ENCODE assay signal across 1 cellular context in genomic region chr1:32101233-32101681, GRCh38.
A peak's percentile ranks its signal among the peaks of the same experiment; 100 is the strongest.
TF ChIP-seq lines count a peak whose summit lies in the region.

No MANE protein-coding gene starts in this region.

TF ChIP-seq in SK-N-SH, 30 proteins besides CTCF, POLR2A, EP300 and RAD21 (continued from another document):
- TF ChIP-seq GATA2 (CRISPR knock-in tag; IDR thresholded peaks at IDR 0.05) (no peak), USF1 (IDR thresholded peaks at IDR 0.05; ENCODE audit: borderline replicate concordance, low read depth) (no peak), MAX (IDR thresholded peaks at IDR 0.05; ENCODE audit: low read depth) (no peak), JUND (IDR thresholded peaks at IDR 0.05) (peak; percentile 85), ZBTB33 (IDR thresholded peaks at IDR 0.05; ENCODE audit: borderline replicate concordance, low read depth) (no peak), CHD2 (IDR thresholded peaks at IDR 0.05; ENCODE audit: low read length, partially characterized antibody) (no peak), FOXJ3 (CRISPR knock-in tag; IDR thresholded peaks at IDR 0.05) (no peak), RXRA (IDR thresholded peaks at IDR 0.05; ENCODE audit: borderline replicate concordance, low read depth) (no peak)
